ENCODE assay signal across 15 cellular contexts in genomic region chr10:8069108-8069507, GRCh38. TPM values are rescaled to one million over a fixed set of nuclear protein-coding genes. Genes with fewer than 3 reads are reported as not detected.
A peak's percentile ranks its signal among the peaks of the same experiment; 100 is the strongest.
DNase-seq lines count a peak whose midpoint lies in the region; ATAC-seq and TF ChIP-seq lines count a peak whose summit lies in the region.
"Had no signal": no experiment of that assay in that cellular context is flagged by ENCODE, and none has a peak within 500 bp of the region (broad histone marks: within the 10 kb centered on the region; RNA-seq: fewer than 3 reads in every experiment).

No MANE protein-coding gene starts in this region.

- no peaks in the 10 kb centered on the region for H3K9me2 ChIP-seq in PC-9 (ENCODE audit: insufficient read depth)

- H3K4me1 Mint-ChIP-seq in activated CD4-positive, alpha-beta T cell treated with anti-CD3 and anti-CD28 coated beads, Interleukin-2, amount 10 ng/mL, durations not matched to agents 24 days and 14 days, result peaks cover 77% of the 10 kb centered on the region
- H3K4me1 Mint-ChIP-seq in activated CD8-positive, alpha-beta T cell treated with anti-CD3 and anti-CD28 coated beads for 36 hours (ENCODE audit: low read depth), result peaks cover 82% of the 10 kb centered on the region

- H3K9ac ChIP-seq in trophoblast cell (ENCODE audit: low read length), result no peak overlapping the region

- H3K27ac ChIP-seq in trophoblast cell (ENCODE audit: low read depth, low read length) (peak overlapping the region; percentile 27), PC-9 (no peak overlapping the region), caudate nucleus (ENCODE audit: low read depth, low read length) (no peak overlapping the region)
- H3K27ac ChIP-seq: gastrocnemius medialis, pancreas had no signal

- H2BK5ac ChIP-seq in trophoblast cell (ENCODE audit: low read depth, low read length, poor library complexity), result no peak overlapping the region

- no peak for TF ChIP-seq CTCF in activated CD8-positive, alpha-beta T cell treated with anti-CD3 and anti-CD28 coated beads for 36 hours (IDR thresholded peaks at IDR 0.05)
- TF ChIP-seq CTCF in PC-9 (conservative IDR thresholded peaks at IDR 0.05), result no peak

- H3K36me3 ChIP-seq in trophoblast cell (ENCODE audit: control insufficient read depth in 1 of 2, insufficient read depth in 2 of 2, low read length in 2 of 2) (peaks cover 45 to 59% of the 10 kb centered on the region in 2 experiments), PC-9 (ENCODE audit: low read depth) (peaks cover 18% of the 10 kb centered on the region; the same call in 1 of the 2 replicates)
- H3K36me3 ChIP-seq: gastrocnemius medialis, pancreas had no signal

- peak overlapping the region; percentile 61 for H3K4ac ChIP-seq in trophoblast cell (ENCODE audit: low read depth, low read length)

- H4K20me1 ChIP-seq in PC-9 (ENCODE audit: insufficient read depth), result no peaks in the 10 kb centered on the region

- H2BK120ac ChIP-seq in trophoblast cell (ENCODE audit: insufficient read depth, low read length, poor library complexity), result no peak overlapping the region

- peak; percentile 63 for ATAC-seq in GM21390 (IDR thresholded peaks at IDR 0.05; ENCODE audit: unreplicated experiment)
- peak; percentile 15 for ATAC-seq in activated CD8-positive, alpha-beta T cell treated with anti-CD3 and anti-CD28 coated beads for 36 hours
- ATAC-seq: gastrocnemius medialis, pancreas, WTC11 had no signal

- BruUV-seq in PC-9 (replicated peaks; lab: Mats Ljungman, UMichigan), result no TSS peak

- H3K14ac ChIP-seq in trophoblast cell (ENCODE audit: low read length), result no peak overlapping the region

- H4K91ac ChIP-seq in trophoblast cell (ENCODE audit: low read depth, low read length), result no peak overlapping the region

- H3K27me3 Mint-ChIP-seq in activated CD4-positive, alpha-beta T cell treated with anti-CD3 and anti-CD28 coated beads, Interleukin-2, amount 10 ng/mL, durations not matched to agents 24 days and 14 days, result no peaks in the 10 kb centered on the region
- H3K27me3 Mint-ChIP-seq in activated CD8-positive, alpha-beta T cell treated with anti-CD3 and anti-CD28 coated beads for 36 hours, result no peaks in the 10 kb centered on the region

- peak overlapping the region; percentile 64 for H3K4me3 Mint-ChIP-seq in activated CD4-positive, alpha-beta T cell treated with anti-CD3 and anti-CD28 coated beads, Interleukin-2, amount 10 ng/mL, durations not matched to agents 24 days and 14 days
- no peak overlapping the region for H3K4me3 Mint-ChIP-seq in activated CD8-positive, alpha-beta T cell treated with anti-CD3 and anti-CD28 coated beads for 36 hours
- H3K4me3 Mint-ChIP-seq: mesothelial cell of epicardium, WTC11 had no signal

- peak overlapping the region; percentile 72 for H3K27ac Mint-ChIP-seq in activated CD4-positive, alpha-beta T cell treated with anti-CD3 and anti-CD28 coated beads, Interleukin-2, amount 10 ng/mL, durations not matched to agents 24 days and 14 days
- H3K27ac Mint-ChIP-seq in activated CD8-positive, alpha-beta T cell treated with anti-CD3 and anti-CD28 coated beads for 36 hours, result peak overlapping the region; percentile 77
- H3K27ac Mint-ChIP-seq: mesothelial cell of epicardium, WTC11 had no signal

- H3K23ac ChIP-seq in trophoblast cell (ENCODE audit: low read length), result no peak overlapping the region

- DNase-seq in activated CD4-positive, alpha-beta T cell treated with anti-CD3 and anti-CD28 coated beads, Interleukin-2, amount 10 ng/mL, durations not matched to agents 24 days and 14 days, result no peak
- DNase-seq in activated CD4-positive, alpha-beta T cell treated with anti-CD3 and anti-CD28 coated beads for 1 hour, result no peak
- no peak for DNase-seq in activated CD8-positive, alpha-beta T cell treated with anti-CD3 and anti-CD28 coated beads for 36 hours
- DNase-seq in trophoblast cell (no peak), PC-9 (no peak), caudate nucleus (lab: John Stamatoyannopoulos, UW) (no peak), NCI-H446 (lab: John Stamatoyannopoulos, UW) (no peak)
- DNase-seq: activated effector memory CD4-positive, alpha-beta T cell treated with anti-CD3 and anti-CD28 coated beads, Interleukin-2, amount 50 U/mL, for 16 hours; gastrocnemius medialis; NCI-H2171; pancreas had no signal

- H3K4me3 ChIP-seq in trophoblast cell (ENCODE audit: low read depth, low read length) (no peak overlapping the region), PC-9 (no peak overlapping the region)
- H3K4me3 ChIP-seq: gastrocnemius medialis, pancreas had no signal

- no CpG with 5 or more reads among the region's 7 CpGs for WGBS in trophoblast cell (ENCODE audit: extremely low coverage, insufficient coverage, insufficient read length)

- H3K36me3 Mint-ChIP-seq in activated CD4-positive, alpha-beta T cell treated with anti-CD3 and anti-CD28 coated beads, Interleukin-2, amount 10 ng/mL, durations not matched to agents 24 days and 14 days (ENCODE audit: low read depth), result peaks cover 92% of the 10 kb centered on the region
- peaks cover 92% of the 10 kb centered on the region for H3K36me3 Mint-ChIP-seq in activated CD8-positive, alpha-beta T cell treated with anti-CD3 and anti-CD28 coated beads for 36 hours (ENCODE audit: low read depth)
- H3K36me3 Mint-ChIP-seq: WTC11 had no signal

- H3K79me1 ChIP-seq in trophoblast cell (ENCODE audit: low read length), result peaks cover 9% of the 10 kb centered on the region

- H4K8ac ChIP-seq in trophoblast cell (ENCODE audit: low read depth, low read length), result no peak overlapping the region

- H2AK5ac ChIP-seq in trophoblast cell (ENCODE audit: low read length), result no peak overlapping the region

- CTCF ChIA-PET in activated CD8-positive, alpha-beta T cell treated with anti-CD3 and anti-CD28 coated beads for 36 hours (lab: Charles Lee), result no interaction called here
- CTCF ChIA-PET in PC-9 (lab: Charles Lee), result no interaction called here

- no peak overlapping the region for H3K18ac ChIP-seq in trophoblast cell (ENCODE audit: low read length)

- H3K4me2 ChIP-seq in trophoblast cell (ENCODE audit: low read length) (no peak overlapping the region), PC-9 (no peak overlapping the region)

- peaks cover 3% of the 10 kb centered on the region for H3K79me2 ChIP-seq in trophoblast cell (ENCODE audit: control insufficient read depth, insufficient read depth, low read length, poor library complexity)
- peaks cover 19% of the 10 kb centered on the region for H3K79me2 ChIP-seq in PC-9 (ENCODE audit: low read depth)

- peaks cover 3% of the 10 kb centered on the region for H3K9me3 Mint-ChIP-seq in activated CD4-positive, alpha-beta T cell treated with anti-CD3 and anti-CD28 coated beads, Interleukin-2, amount 10 ng/mL, durations not matched to agents 24 days and 14 days
- H3K9me3 Mint-ChIP-seq in activated CD8-positive, alpha-beta T cell treated with anti-CD3 and anti-CD28 coated beads for 36 hours, result no peaks in the 10 kb centered on the region
- H3K9me3 Mint-ChIP-seq: mesothelial cell of epicardium, WTC11 had no signal

- no peaks in the 10 kb centered on the region for H3K27me3 ChIP-seq in trophoblast cell (ENCODE audit: insufficient read depth, low read length)
- H3K27me3 ChIP-seq in PC-9 (ENCODE audit: insufficient read depth, low read depth), result no peaks in the 10 kb centered on the region

- intact Hi-C loops in activated CD4-positive, alpha-beta T cell treated with anti-CD3 and anti-CD28 coated beads, Interleukin-2, amount 10 ng/mL, durations not matched to agents 24 days and 14 days (cut with micrococcal nuclease), result no loop called here
- intact Hi-C loops in activated CD8-positive, alpha-beta T cell treated with anti-CD3 and anti-CD28 coated beads for 36 hours (cut with micrococcal nuclease), result no loop called here
- intact Hi-C loops in PC-9 (cut with micrococcal nuclease; ENCODE audit: unreplicated experiment), result loop anchor here (10.0 kb wide), 1 partner anchor 66 kb away; no protein-coding TSS in a partner anchor

- H3K9me3 ChIP-seq in trophoblast cell (ENCODE audit: insufficient read depth, low read depth, low read length), result peaks cover 2% of the 10 kb centered on the region
- no peaks in the 10 kb centered on the region for H3K9me3 ChIP-seq in PC-9 (ENCODE audit: insufficient read depth, low read depth)
- H3K9me3 ChIP-seq: gastrocnemius medialis, pancreas had no signal

- H2AFZ ChIP-seq in trophoblast cell (ENCODE audit: insufficient read depth, low read length, poor library complexity), result no peak overlapping the region
- no peak overlapping the region for H2AFZ ChIP-seq in PC-9

- H2BK12ac ChIP-seq in trophoblast cell (ENCODE audit: low read length), result no peak overlapping the region

- POLR2A ChIA-PET in activated CD8-positive, alpha-beta T cell treated with anti-CD3 and anti-CD28 coated beads for 36 hours (lab: Charles Lee), result interaction anchor here (0.6 to 1.6 kb wide), 3 partner anchors 9 to 34 kb away, joined by 3 to 5 read pairs (median 3); no protein-coding TSS in a partner anchor
- POLR2A ChIA-PET in PC-9 (lab: Charles Lee; ENCODE audit: unreplicated experiment), result no interaction called here

- 0 out of 2 replicates have a peak, but pooled peaks cover 7% of the 10 kb centered on the region for H3F3A ChIP-seq in PC-9 (ENCODE audit: insufficient read depth, low read depth)

- H3K4me1 ChIP-seq in trophoblast cell (ENCODE audit: control insufficient read depth in 1 of 2, insufficient read depth in 2 of 2, low read length in 2 of 2), result peaks cover 11 to 14% of the 10 kb centered on the region in 2 experiments
- H3K4me1 ChIP-seq in PC-9 (replicated peaks; ENCODE audit: insufficient read depth), result 0 out of 2 replicates have a peak, but pooled peaks cover 12% of the 10 kb centered on the region
- H3K4me1 ChIP-seq: gastrocnemius medialis, pancreas had no signal

- no peak overlapping the region for H4K12ac ChIP-seq in trophoblast cell (ENCODE audit: low read depth, low read length)

RNA-seq across cellular contexts. Expression of gene GATA3, which starts 14.6 kb away (rescaled TPM):
- 79.7 and 81.0 TPM in 2 replicates for total RNA-seq in activated CD4-positive, alpha-beta T cell treated with anti-CD3 and anti-CD28 coated beads, Interleukin-2, amount 10 ng/mL, durations not matched to agents 24 days and 14 days
- 10 to 100 TPM; 24.4 to 27.2 TPM for total RNA-seq in activated CD8-positive, alpha-beta T cell treated with anti-CD3 and anti-CD28 coated beads for 36 hours
- polyA plus RNA-seq in trophoblast cell (2013), result 366 and 392 TPM in 2 replicates
- 41.2 and 43.6 TPM in 2 replicates for total RNA-seq in PC-9 (2021)
- total RNA-seq: SK-MEL-5 had no signal
